Comparison of ENCODE assay signal across 8 cellular contexts in the genomic region with DNA sequence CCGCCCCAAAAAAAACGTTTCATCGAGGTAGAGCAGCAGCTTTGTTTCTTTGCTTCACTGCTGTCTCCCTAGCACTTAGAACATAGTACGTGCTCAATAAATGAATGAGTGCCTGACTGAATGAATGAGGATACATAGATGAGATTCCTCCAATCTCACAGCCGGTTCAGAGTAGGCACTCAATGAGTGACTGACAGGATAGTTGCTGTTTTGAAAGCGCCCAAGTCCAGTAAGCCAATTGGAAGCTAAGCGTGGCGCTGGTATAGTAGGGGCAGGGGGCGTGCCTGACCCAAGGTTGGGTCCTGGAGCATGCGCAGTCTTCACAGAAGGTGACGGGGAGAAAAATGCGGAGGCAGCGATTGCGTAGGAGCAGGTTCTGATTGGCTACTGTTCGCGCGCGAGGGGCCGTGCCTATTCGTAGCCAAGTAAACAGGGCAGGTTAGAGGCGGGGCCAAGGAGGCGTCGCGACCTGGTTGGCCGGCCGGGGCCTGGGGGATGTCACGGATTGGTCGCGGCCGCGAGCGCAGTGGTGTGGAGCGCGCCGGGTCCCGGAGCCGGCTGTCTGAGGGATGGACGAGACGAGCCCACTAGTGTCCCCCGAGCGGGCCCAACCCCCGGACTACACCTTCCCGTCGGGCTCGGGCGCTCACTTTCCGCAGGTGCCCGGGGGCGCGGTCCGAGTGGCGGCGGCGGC. TPM values are rescaled to one million over a fixed set of nuclear protein-coding genes. Genes with fewer than 3 reads are reported as not detected.
A peak's percentile ranks its signal among the peaks of the same experiment; 100 is the strongest.
DNase-seq lines count a peak whose midpoint lies in the region; ATAC-seq, FAIRE-seq and TF ChIP-seq lines count a peak whose summit lies in the region.

A gene (plus strand): TSS at position 498 of the 694 bp plus-strand sequence. CDS start 72 bp downstream, at position 570.

- FAIRE-seq in GM18507 (lab: Jason Lieb, UNC) = peak; percentile 100

- H3K4me1 ChIP-seq in ascending aorta (peaks cover 0 to 13% of the 10 kb centered on the region in 2 donors), right cardiac atrium (ENCODE audit: control insufficient read depth, insufficient read depth, low read length) (no peaks in the 10 kb centered on the region), uterus (peaks cover 0 to 11% of the 10 kb centered on the region in 2 donors)

- H3K9me3 ChIP-seq in ascending aorta = no peaks in the 10 kb centered on the region
- H3K9me3 ChIP-seq in right cardiac atrium (ENCODE audit: control insufficient read depth, low read length) = no peaks in the 10 kb centered on the region
- no peaks in the 10 kb centered on the region for H3K9me3 ChIP-seq in uterus

- no peak for TF ChIP-seq CTCF in ascending aorta (IDR thresholded peaks at IDR 0.05)
- TF ChIP-seq CTCF in uterus (IDR thresholded peaks at IDR 0.05) = peak in 1 of 4 experiments; percentile 3

- H3K36me3 ChIP-seq in ascending aorta (peaks cover 10 to 16% of the 10 kb centered on the region in 2 donors), uterus (no peaks in the 10 kb centered on the region)

- TF ChIP-seq POLR2A in uterus (IDR thresholded peaks at IDR 0.05) = peak; percentile 88 to 91

- peak within 1 kb of the TSS; percentile 80 to 93 for H3K27ac ChIP-seq in ascending aorta
- peak within 1 kb of the TSS; percentile 74 for H3K27ac ChIP-seq in right cardiac atrium (ENCODE audit: low read length)
- peak within 1 kb of the TSS; percentile 77 to 80 for H3K27ac ChIP-seq in uterus

- peak within 1 kb of the TSS; percentile 87 to 96 for H3K4me3 ChIP-seq in ascending aorta
- H3K4me3 ChIP-seq in right cardiac atrium (ENCODE audit: low read length) = peak within 1 kb of the TSS; percentile 76
- peak within 1 kb of the TSS; percentile 60 to 90 for H3K4me3 ChIP-seq in uterus

- 2% methylated on average over 54 of the region's 54 CpGs for WGBS in right cardiac atrium

- intact Hi-C loops in T-helper 2 cell treated with Interferon-gamma antibody and Interleukin-4, amounts not matched to agents 100 ng/mL and 5 ng/mL, for 36 hours (cut with micrococcal nuclease) = loop anchor here (1.0 to 5.0 kb wide), 8 partner anchors 8 to 808 kb away; a partner anchor contains a TSS
- intact Hi-C loops in ascending aorta (cut with DNase I) (loop anchor here (1.0 to 10.0 kb wide), 3 partner anchors 46 to 616 kb away; a partner anchor contains a TSS), right cardiac atrium (cut with DNase I) (no loop called here), uterus (cut with DNase I; ENCODE audit: low total_unique reads) (no loop called here)

- ATAC-seq in HG02973 (IDR thresholded peaks at IDR 0.05; ENCODE audit: unreplicated experiment) = peak; percentile 97
- peak; percentile 99 for ATAC-seq in right cardiac atrium

- no peaks in the 10 kb centered on the region for H3K27me3 ChIP-seq in ascending aorta
- H3K27me3 ChIP-seq in right cardiac atrium (ENCODE audit: control insufficient read depth, insufficient read depth) = no peaks in the 10 kb centered on the region
- no peaks in the 10 kb centered on the region for H3K27me3 ChIP-seq in uterus

- DNase-seq in GM18507 (ENCODE audit: extremely low spot score, insufficient read length, low read depth) (peak; percentile 97), NCI-H1930 (lab: John Stamatoyannopoulos, UW) (peak; percentile 89 to 95), ascending aorta (ENCODE audit: low spot score in 2 of 2) (peak; percentile 97 to 99), right cardiac atrium (peak; percentile 99 to 100 (median 99)), pulmonary artery endothelial cell (ENCODE audit: low read depth, low spot score) (peak; percentile 98), uterus (peak; percentile 97 to 99)

RNA-seq across cellular contexts. Expression of the gene that starts here (rescaled TPM):
- total RNA-seq in T-helper 2 cell treated with Interferon-gamma antibody and Interleukin-4, amounts not matched to agents 100 ng/mL and 5 ng/mL, for 36 hours = 10.9 and 11.9 TPM in 2 replicates
- 33.7 TPM for total RNA-seq in ascending aorta
- 10 to 100 TPM; 11.7 to 14.7 (median 12.5) TPM for total RNA-seq in right cardiac atrium
- 9.3 TPM for polyA plus RNA-seq in right cardiac atrium
- 17.1 and 19.3 TPM in 2 replicates for total RNA-seq in pulmonary artery endothelial cell
- 10 to 100 TPM in 3 of 4 donors, 1 to 10 TPM in 1; 5.6 to 14.7 (median 11.9) TPM for total RNA-seq in uterus

Comparison
In these comparisons a context has a peak if more than half of its experiments do, and no peak if none do; other contexts are left out.
1. Peak in every context shown above with its lines: DNase-seq, ATAC-seq, H3K4me3 ChIP-seq and H3K27ac ChIP-seq.
2. intact Hi-C loops: an anchor here in T-helper 2 cell treated with Interferon-gamma antibody and Interleukin-4, amounts not matched to agents 100 ng/mL and 5 ng/mL, for 36 hours (1.0 to 5.0 kb wide) and ascending aorta (1.0 to 10.0 kb wide); none called in right cardiac atrium and uterus.